In the genomic region with DNA sequence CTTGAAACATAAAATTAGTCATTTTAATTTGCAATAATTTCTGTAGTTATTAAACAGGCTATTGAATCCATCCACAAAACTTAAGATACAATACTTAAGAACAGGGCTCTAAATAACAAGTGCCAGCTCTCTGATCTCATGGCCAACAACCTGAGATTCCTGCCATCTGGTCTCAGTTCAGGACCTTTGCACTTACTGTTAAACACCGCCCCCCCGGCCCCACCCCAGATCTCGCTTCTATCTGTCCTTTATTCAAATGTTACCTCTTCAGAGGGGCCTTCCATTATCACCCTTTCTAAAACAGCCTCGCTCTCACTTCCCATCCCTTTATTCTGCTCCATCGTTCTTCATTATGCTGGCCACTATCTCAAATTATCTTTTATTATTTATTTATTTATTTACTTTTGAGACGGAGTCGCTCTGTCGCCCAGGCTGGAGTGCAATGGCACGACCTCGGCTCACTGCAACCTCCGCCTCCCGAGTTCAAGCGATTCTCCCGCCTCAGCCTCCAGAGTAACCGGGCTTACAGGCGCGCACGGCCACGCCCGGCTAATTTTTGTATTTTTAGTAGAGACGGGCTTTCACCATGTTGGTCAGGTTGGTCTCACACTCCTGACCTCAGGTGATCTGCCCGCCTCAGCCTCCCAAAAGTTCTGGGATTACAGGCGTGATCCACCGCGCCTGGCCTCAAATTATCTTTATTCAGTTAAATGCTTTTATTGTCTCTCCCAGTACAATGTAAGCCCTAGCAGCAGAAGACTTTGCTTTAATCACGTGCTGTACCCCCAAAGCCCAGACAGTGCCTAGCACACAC, we compare ENCODE assay signal across 9 cellular contexts. TPM values are rescaled to one million over a fixed set of nuclear protein-coding genes. Genes with fewer than 3 reads are reported as not detected.
DNase-seq lines count a peak whose midpoint lies in the region; ATAC-seq and TF ChIP-seq lines count a peak whose summit lies in the region.
"Had no signal": no experiment of that assay in that cellular context is flagged by ENCODE, and none has a peak within 500 bp of the region (broad histone marks: within the 10 kb centered on the region; RNA-seq: fewer than 3 reads in every experiment).

No MANE protein-coding gene starts in this region.

- intact Hi-C loops in heart right ventricle (cut with DNase I) (no loop called here), left ventricle myocardium superior (cut with micrococcal nuclease) (no loop called here), upper lobe of right lung (cut with DNase I) (no loop called here)

- H3K4me3 Mint-ChIP-seq in memory B cell, result peak overlapping the region; percentile 94

- H3K27ac ChIP-seq in heart right ventricle (peak overlapping the region; percentile 5 to 95 (median 87)), upper lobe of right lung (peak overlapping the region; percentile 91)

- peaks cover 6% of the 10 kb centered on the region for H3K27me3 Mint-ChIP-seq in memory B cell

- peaks cover 7% of the 10 kb centered on the region for H3K36me3 Mint-ChIP-seq in memory B cell

- H3K4me1 Mint-ChIP-seq in memory B cell, result peaks cover 14% of the 10 kb centered on the region

- in situ Hi-C loops in astrocyte of the spinal cord (cut with HindIII; ENCODE audit: low sequenced_read_pairs), result no loop called here

- H3K27ac Mint-ChIP-seq in memory B cell, result peak overlapping the region; percentile 77

- ATAC-seq in heart right ventricle, result no peak
- no peak for ATAC-seq in left ventricle myocardium superior
- no peak for ATAC-seq in memory B cell (ENCODE audit: low read depth)
- no peak for ATAC-seq in upper lobe of right lung
- no peak for ATAC-seq in HG02588 (IDR thresholded peaks at IDR 0.05; ENCODE audit: unreplicated experiment)

- H3K9me3 Mint-ChIP-seq in memory B cell, result no peaks in the 10 kb centered on the region

- H3K4me1 ChIP-seq in heart right ventricle, result peaks cover 2 to 41% (median 30%) of the 10 kb centered on the region in 9 donors
- peaks cover 25% of the 10 kb centered on the region for H3K4me1 ChIP-seq in upper lobe of right lung

- H3K27me3 ChIP-seq in heart right ventricle (no peaks in the 10 kb centered on the region), upper lobe of right lung (no peaks in the 10 kb centered on the region)

- WGBS in heart right ventricle, 2 donors, result 68% methylated on average over 26 of the region's 26 CpGs

- H3K36me3 ChIP-seq in heart right ventricle (peaks cover 0 to 31% (median 5%) of the 10 kb centered on the region in 9 donors), upper lobe of right lung (peaks cover 18% of the 10 kb centered on the region)

- TF ChIP-seq CTCF in heart right ventricle (IDR thresholded peaks at IDR 0.05), result no peak
- no peak for TF ChIP-seq CTCF in astrocyte of the spinal cord (IDR thresholded peaks at IDR 0.05; ENCODE audit: low read depth, low read length)
- TF ChIP-seq CTCF in upper lobe of right lung (IDR thresholded peaks at IDR 0.05), result no peak

- peak overlapping the region in 9 of 10 donors; percentile 61 to 98 (median 89) for H3K4me3 ChIP-seq in heart right ventricle
- H3K4me3 ChIP-seq in astrocyte of the spinal cord (ENCODE audit: low read depth, low read length), result peak overlapping the region; percentile 39
- peak overlapping the region; percentile 97 for H3K4me3 ChIP-seq in upper lobe of right lung

- H3K9me3 ChIP-seq in heart right ventricle, result no peaks in the 10 kb centered on the region
- H3K9me3 ChIP-seq in upper lobe of right lung, result no peaks in the 10 kb centered on the region

- no peak for DNase-seq in heart right ventricle
- DNase-seq in left ventricle myocardium superior, result no peak
- DNase-seq in astrocyte of the spinal cord (ENCODE audit: low read depth, low spot score), result no peak
- no peak for DNase-seq in memory B cell (ENCODE audit: low spot score in 2 of 2)
- no peak for DNase-seq in upper lobe of right lung
- DNase-seq in SIG-M5 (lab: John Stamatoyannopoulos, UW), result no peak
- no peak for DNase-seq in AG08396 (ENCODE audit: low spot score)

RNA-seq across cellular contexts. Expression of a gene that starts 0.8 kb away (rescaled TPM):
- total RNA-seq in heart right ventricle, result 100 to 1,000 TPM in 3 of 10 donors, 10 to 100 TPM in 7; 75.2 to 157 (median 88.4) TPM
- polyA plus RNA-seq in heart right ventricle, result 100 to 1,000 TPM; 114 to 330 TPM
- total RNA-seq in left ventricle myocardium superior, result 139 TPM
- 179 TPM for total RNA-seq in upper lobe of right lung

RNA-seq across cellular contexts. Expression of a gene that starts 11.9 kb away (rescaled TPM):
- total RNA-seq in heart right ventricle (1 to 10 TPM in 2 of 10 donors, under 1 TPM in 7, not detected in 1; 0.11 to 4.8 (median 0.26) TPM), left ventricle myocardium superior (0.42 TPM), upper lobe of right lung (not detected)
- 1 to 10 TPM in 1 of 2 donors, under 1 TPM in 1; 0.04 to 1.5 TPM for polyA plus RNA-seq in heart right ventricle
- total RNA-seq: T-helper 2 cell treated with Interferon-gamma antibody and Interleukin-4, amounts not matched to agents 100 ng/mL and 5 ng/mL, for 36 hours had no signal

RNA-seq across cellular contexts. Expression of a gene that starts 19.8 kb away (rescaled TPM):
- total RNA-seq in heart right ventricle (1 to 10 TPM in 1 of 10 donors, under 1 TPM in 2, not detected in 7; 0.28 to 1.1 (median 0.71) TPM), left ventricle myocardium superior (not detected), upper lobe of right lung (2.7 TPM)
- polyA plus RNA-seq in heart right ventricle, result 1 to 10 TPM in 1 of 2 donors, under 1 TPM in 1; 0.06 to 1.6 TPM
- total RNA-seq: T-helper 2 cell treated with Interferon-gamma antibody and Interleukin-4, amounts not matched to agents 100 ng/mL and 5 ng/mL, for 36 hours had no signal

RNA-seq across cellular contexts. Expression of a gene that starts 26.9 kb away (rescaled TPM):
- total RNA-seq in heart right ventricle, result not detected
- under 1 TPM; 0.14 to 0.37 TPM for polyA plus RNA-seq in heart right ventricle
- not detected for total RNA-seq in left ventricle myocardium superior
- total RNA-seq in upper lobe of right lung, result 0.43 TPM
- total RNA-seq: T-helper 2 cell treated with Interferon-gamma antibody and Interleukin-4, amounts not matched to agents 100 ng/mL and 5 ng/mL, for 36 hours had no signal

RNA-seq across cellular contexts. Expression of a gene that starts 29.8 kb away (rescaled TPM):
- 10 to 100 TPM; 17.6 to 26.7 (median 23.0) TPM for total RNA-seq in heart right ventricle
- polyA plus RNA-seq in heart right ventricle, result 10 to 100 TPM; 25.9 to 38.5 TPM
- 19.8 TPM for total RNA-seq in left ventricle myocardium superior
- 12.2 TPM for total RNA-seq in upper lobe of right lung

Comparison
In these comparisons a context has a peak if more than half of its experiments do, and no peak if none do; other contexts are left out.
1. H3K4me3 ChIP-seq: peak in every context shown above with its lines; median percentile 97 in upper lobe of right lung; 89 in heart right ventricle; 39 in astrocyte of the spinal cord.